ENCODE assay signal across 1 cellular context in the genomic region with DNA sequence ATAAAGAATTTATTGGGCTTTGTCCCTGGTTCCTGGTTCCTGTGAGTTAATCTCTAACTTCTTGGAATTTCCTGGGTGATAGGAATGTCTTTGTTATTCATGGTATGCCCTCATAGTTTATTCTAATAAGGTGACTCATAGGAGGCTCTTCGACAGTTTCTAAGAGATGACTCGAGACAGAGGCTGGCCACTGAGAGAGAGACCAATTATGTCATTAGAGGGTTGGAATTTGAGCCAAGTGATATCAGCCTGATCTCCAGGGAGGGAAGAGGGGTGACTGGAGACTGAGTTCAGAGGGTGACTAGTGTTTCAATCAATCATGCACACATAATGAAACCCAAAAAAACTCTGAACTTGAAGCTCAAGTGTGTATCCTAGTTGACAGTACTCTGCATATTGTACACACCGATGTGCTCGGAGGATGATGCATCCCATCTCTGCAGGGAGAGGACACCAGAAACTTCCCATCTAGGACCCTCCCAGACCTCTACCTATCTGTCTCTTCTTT.
TF ChIP-seq lines count a peak whose summit lies in the region.

No MANE protein-coding gene starts in this region.

TF ChIP-seq in K562, 482 proteins besides CTCF, POLR2A, EP300 and RAD21 (continued from another document and continues in another):
- TF ChIP-seq ZNF318 (IDR thresholded peaks at IDR 0.05; ENCODE audit: borderline replicate concordance in 1 of 2, low read depth in 1 of 2) (peak in 1 of 2 experiments; percentile 93; a peak in 2 of 4 replicates), ZHX1 (conservative IDR thresholded peaks at IDR 0.05; ENCODE audit: low read length) (no peak), ZBTB8A (IDR thresholded peaks at IDR 0.05; ENCODE audit: partially characterized antibody) (no peak), ATF2 (CRISPR knock-in tag; IDR thresholded peaks at IDR 0.05) (peak; percentile 44; the same call in 1 of the 2 replicates), PBX2 (CRISPR knock-in tag; IDR thresholded peaks at IDR 0.05; ENCODE audit: low read depth) (no peak), PBX2 (tag; conservative IDR thresholded peaks at IDR 0.05; ENCODE audit: low read depth) (peak; percentile 88), HINFP (tag; conservative IDR thresholded peaks at IDR 0.05; ENCODE audit: low read depth) (0 out of 2 replicates have a peak, but pooled peaks have one; percentile 35), PHB (CRISPR knock-in tag; IDR thresholded peaks at IDR 0.05) (no peak), NFE2 (IDR thresholded peaks at IDR 0.05; ENCODE audit: low read depth) (peak; percentile 57; the same call in 1 of the 2 replicates), SOX6 (IDR thresholded peaks at IDR 0.05) (peak; percentile 91), NR3C1 (CRISPR knock-in tag; IDR thresholded peaks at IDR 0.05) (no peak), ZNF668 (CRISPR knock-in tag; IDR thresholded peaks at IDR 0.05) (no peak), BRD9 (IDR thresholded peaks at IDR 0.05; ENCODE audit: low read depth, partially characterized antibody) (no peak), BHLHE40 (IDR thresholded peaks at IDR 0.05; ENCODE audit: low read length) (peak; percentile 68), ZNF121 (CRISPR knock-in tag; conservative IDR thresholded peaks at IDR 0.05) (no peak), TRIM24 (IDR thresholded peaks at IDR 0.05) (peak in 1 of 2 experiments; percentile 85; a peak in 2 of 4 replicates), TAF1 (IDR thresholded peaks at IDR 0.05; ENCODE audit: control insufficient read depth, extremely low read depth, insufficient read depth, low read length, severe bottlenecking) (peak; percentile 7), MYNN (IDR thresholded peaks at IDR 0.05) (peak; percentile 35; the same call in 1 of the 2 replicates), MYNN (CRISPR knock-in tag; IDR thresholded peaks at IDR 0.05) (no peak), CLOCK (CRISPR knock-in tag; IDR thresholded peaks at IDR 0.05; ENCODE audit: borderline replicate concordance) (no peak), TCF7L2 (IDR thresholded peaks at IDR 0.05; ENCODE audit: low read depth, low read length) (no peak), NR2C2 (CRISPR knock-in tag; IDR thresholded peaks at IDR 0.05) (no peak), NR2C2 (tag; IDR thresholded peaks at IDR 0.05) (peak; percentile 91), TAF15 (IDR thresholded peaks at IDR 0.05; ENCODE audit: low read depth, low read length) (no peak)
- TF ChIP-seq, protein P1, sequence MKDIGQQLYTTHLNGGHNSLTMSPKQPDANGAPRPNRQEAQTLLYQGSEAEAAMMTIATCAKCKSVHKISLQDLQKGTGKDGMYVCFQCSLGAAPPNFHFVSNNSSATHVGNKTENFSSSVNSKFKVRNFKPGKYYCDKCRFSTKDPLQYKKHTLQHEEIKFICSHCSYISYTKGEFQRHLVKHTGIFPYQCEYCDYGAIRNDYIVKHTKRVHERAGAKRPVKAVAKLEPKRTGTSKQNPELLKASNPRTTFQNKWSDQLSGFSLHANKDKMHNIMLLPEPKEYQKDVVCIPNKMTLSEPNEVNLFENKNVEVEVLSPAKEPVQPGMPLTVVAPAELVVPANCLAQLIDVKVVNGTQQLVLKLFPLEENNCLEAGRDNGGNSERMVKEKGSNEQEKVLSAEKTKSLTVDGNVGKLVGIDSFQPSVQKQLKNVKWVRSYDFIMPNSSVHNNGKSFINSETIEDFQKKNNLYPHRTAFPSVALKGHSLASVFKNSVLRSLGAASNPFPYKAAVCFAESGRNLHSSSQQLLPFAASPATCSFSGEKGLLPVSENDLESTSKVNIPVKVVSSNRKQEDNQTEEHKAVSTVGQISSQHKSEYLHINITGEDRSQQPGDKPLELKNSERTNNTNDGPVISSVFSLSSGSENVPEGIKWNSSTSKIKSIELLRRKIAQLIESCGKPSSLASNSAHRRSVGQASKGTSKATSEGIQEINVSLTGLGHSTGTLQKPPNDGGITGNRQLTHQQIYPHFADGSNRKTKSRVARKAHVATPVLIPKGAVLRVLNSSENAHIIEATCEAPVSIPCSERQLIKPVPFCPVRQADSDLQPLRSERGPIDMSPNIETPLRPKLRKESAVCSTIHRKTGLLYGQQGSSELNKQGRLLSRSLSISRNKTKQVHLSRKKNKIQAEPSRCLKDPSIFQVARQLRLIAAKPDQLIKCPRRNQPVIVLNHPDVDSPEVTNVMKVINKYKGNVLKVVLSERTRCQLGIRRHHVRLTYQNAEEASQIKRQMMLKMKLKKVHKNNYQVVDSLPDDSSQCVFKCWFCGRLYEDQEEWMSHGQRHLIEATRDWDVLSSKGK (CRISPR knock-in tag; IDR thresholded peaks at IDR 0.05), result no peak
- TF ChIP-seq, protein P2, sequence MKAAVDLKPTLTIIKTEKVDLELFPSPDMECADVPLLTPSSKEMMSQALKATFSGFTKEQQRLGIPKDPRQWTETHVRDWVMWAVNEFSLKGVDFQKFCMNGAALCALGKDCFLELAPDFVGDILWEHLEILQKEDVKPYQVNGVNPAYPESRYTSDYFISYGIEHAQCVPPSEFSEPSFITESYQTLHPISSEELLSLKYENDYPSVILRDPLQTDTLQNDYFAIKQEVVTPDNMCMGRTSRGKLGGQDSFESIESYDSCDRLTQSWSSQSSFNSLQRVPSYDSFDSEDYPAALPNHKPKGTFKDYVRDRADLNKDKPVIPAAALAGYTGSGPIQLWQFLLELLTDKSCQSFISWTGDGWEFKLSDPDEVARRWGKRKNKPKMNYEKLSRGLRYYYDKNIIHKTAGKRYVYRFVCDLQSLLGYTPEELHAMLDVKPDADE (conservative IDR thresholded peaks at IDR 0.05; ENCODE audit: control insufficient read depth, low read depth, low read length), result no peak
